23 cellular contexts compared by ENCODE assay signal in genomic region chr3:138684411-138684810, GRCh38.
DNase-seq lines count a peak whose midpoint lies in the region; ATAC-seq, FAIRE-seq and TF ChIP-seq lines count a peak whose summit lies in the region.
"Had no signal": no experiment of that assay in that cellular context is flagged by ENCODE, and none has a peak within 500 bp of the region (broad histone marks: within the 10 kb centered on the region; RNA-seq: fewer than 3 reads in every experiment).

No MANE protein-coding gene starts in this region.

- no peak overlapping the region for H3K4me2 ChIP-seq in endothelial cell of umbilical vein (ENCODE audit: insufficient read depth, low read length)
- H3K4me2 ChIP-seq: A549 had no signal

- intact Hi-C loops in A673 (cut with micrococcal nuclease; ENCODE audit: unreplicated experiment) = loop anchor here (2.0 kb wide), 1 partner anchor 52 kb away; no protein-coding TSS in a partner anchor
- intact Hi-C loops in Panc1 (cut with micrococcal nuclease; ENCODE audit: unreplicated experiment) = no loop called here
- intact Hi-C loops in endothelial cell of umbilical vein (cut with micrococcal nuclease) = no loop called here

- TF ChIP-seq POLR2A in endothelial cell of umbilical vein (IDR thresholded peaks at IDR 0.05; ENCODE audit: low read depth, low read length) = no peak

- TF ChIP-seq CTCF in A673 (conservative IDR thresholded peaks at IDR 0.05; ENCODE audit: low read depth, low read length) (no peak), Panc1 (IDR thresholded peaks at IDR 0.05) (no peak), endothelial cell of umbilical vein (IDR thresholded peaks at IDR 0.05; ENCODE audit: extremely low read depth in 1 of 2, insufficient read depth in 1 of 2, low read depth in 1 of 2, low read length in 2 of 2) (no peak)

- FAIRE-seq in endothelial cell of umbilical vein (lab: Jason Lieb, UNC) = no peak
- FAIRE-seq: A549, GM19239, H1, HepG2, K562 had no signal

- POLR2A ChIA-PET in A673 (lab: Charles Lee; ENCODE audit: low non-redundant PET) = no interaction called here
- POLR2A ChIA-PET in Panc1 (lab: Charles Lee) = no interaction called here
- POLR2A ChIA-PET in endothelial cell of umbilical vein (lab: Charles Lee) = no interaction called here

- H3K4me1 ChIP-seq in A673 (ENCODE audit: insufficient read depth, low read length, poor library complexity, severe bottlenecking) (peaks cover 47% of the 10 kb centered on the region), Panc1 (ENCODE audit: control insufficient read depth, insufficient read depth, low read length) (peaks cover 40% of the 10 kb centered on the region), endothelial cell of umbilical vein (ENCODE audit: control insufficient read depth, extremely low read depth, insufficient read depth, low read length) (peaks cover 4% of the 10 kb centered on the region)
- H3K4me1 ChIP-seq: BE2C, Peyer's patch, SJSA1 had no signal

- CTCF ChIA-PET in A673 (lab: Charles Lee) (no interaction called here), Panc1 (lab: Charles Lee) (no interaction called here), endothelial cell of umbilical vein (lab: Charles Lee) (interaction anchor here (0.9 kb wide), 1 partner anchor 239 kb away, joined by 3 read pairs; no protein-coding TSS in a partner anchor)

- H3K9me3 ChIP-seq in A673 (ENCODE audit: low read depth, low read length, poor library complexity, severe bottlenecking) (no peaks in the 10 kb centered on the region), Panc1 (ENCODE audit: control insufficient read depth, insufficient read depth, low read depth, low read length) (no peaks in the 10 kb centered on the region), endothelial cell of umbilical vein (replicated peaks; ENCODE audit: control insufficient read depth, insufficient read depth, low read length) (no peaks in the 10 kb centered on the region)
- H3K9me3 ChIP-seq: A549, BE2C, Peyer's patch, SJSA1 had no signal

- H3K27me3 ChIP-seq in A673 (replicated peaks; ENCODE audit: insufficient read depth, low read depth, low read length, poor library complexity) = no peaks in the 10 kb centered on the region
- H3K27me3 ChIP-seq in Panc1 (ENCODE audit: control insufficient read depth, insufficient read depth, low read length) = no peaks in the 10 kb centered on the region
- H3K27me3 ChIP-seq in endothelial cell of umbilical vein (ENCODE audit: control insufficient read depth in 2 of 2, insufficient read depth in 2 of 2, low read length in 2 of 2) = no peaks in the 10 kb centered on the region
- H3K27me3 ChIP-seq: BE2C, Peyer's patch, SJSA1 had no signal

- dilution Hi-C loops in endothelial cell of umbilical vein (cut with MboI; ENCODE audit: extremely low pct_ligation_motif_present, low sequenced_read_pairs) = no loop called here

- H2AFZ ChIP-seq in endothelial cell of umbilical vein (ENCODE audit: low read depth, low read length) = no peak overlapping the region

- no peak for ATAC-seq in Panc1
- no peak for ATAC-seq in GM21717 (IDR thresholded peaks at IDR 0.05; ENCODE audit: unreplicated experiment)
- ATAC-seq: A549, HCT116, HepG2, K562 had no signal

- H3K9ac ChIP-seq in endothelial cell of umbilical vein (replicated peaks; ENCODE audit: extremely low read depth, insufficient read depth, low read length) = no peak overlapping the region

- no peaks in the 10 kb centered on the region for H3K79me2 ChIP-seq in endothelial cell of umbilical vein (ENCODE audit: control insufficient read depth, insufficient read depth, low read length)

- H3K27ac ChIP-seq in A673 (ENCODE audit: low read depth, low read length, poor library complexity, severe bottlenecking) (no peak overlapping the region), Panc1 (ENCODE audit: low read length) (peak overlapping the region; percentile 48; the same call in 1 of the 2 replicates), endothelial cell of umbilical vein (ENCODE audit: insufficient read depth, low read depth, low read length) (no peak overlapping the region)
- H3K27ac ChIP-seq: A549, Peyer's patch, SJSA1 had no signal

- H3K36me3 ChIP-seq in A673 (ENCODE audit: insufficient read depth, low read length, poor library complexity, severe bottlenecking) (no peaks in the 10 kb centered on the region), Panc1 (ENCODE audit: control insufficient read depth, insufficient read depth, low read length) (peaks cover 4% of the 10 kb centered on the region), endothelial cell of umbilical vein (ENCODE audit: control insufficient read depth in 2 of 2, extremely low read depth in 1 of 2, insufficient read depth in 2 of 2, low read length in 2 of 2) (no peaks in the 10 kb centered on the region)
- H3K36me3 ChIP-seq: BE2C had no signal

- no peaks in the 10 kb centered on the region for H4K20me1 ChIP-seq in endothelial cell of umbilical vein (replicated peaks; ENCODE audit: control insufficient read depth, extremely low read depth, insufficient read depth, low read length)

- H3K9me1 ChIP-seq in endothelial cell of umbilical vein (replicated peaks; ENCODE audit: control insufficient read depth, extremely low read depth, insufficient read depth, low read length) = no peaks in the 10 kb centered on the region

- DNase-seq in A673 (ENCODE audit: low spot score) (peak; percentile 11), DMS 273 (lab: John Stamatoyannopoulos, UW; ENCODE audit: unreplicated experiment) (peak; percentile 94), Panc1 (ENCODE audit: low read depth, low spot score) (no peak), endothelial cell of umbilical vein (ENCODE audit: low read depth, low spot score) (peak; percentile 49), DMS53 (lab: John Stamatoyannopoulos, UW) (no peak), NCI-H187 (lab: John Stamatoyannopoulos, UW) (no peak)
- DNase-seq: BE2C; CD4-positive, alpha-beta T cell; COR-L47; DMS153; NCI-H1092; NCI-H1436; NCI-H1930; NCI-H510A; Peyer's patch had no signal

- no TSS peak for BruUV-seq in A673 (replicated peaks; lab: Mats Ljungman, UMichigan)
- no TSS peak for BruUV-seq in Panc1 (replicated peaks; lab: Mats Ljungman, UMichigan)
- no TSS peak for BruUV-seq in endothelial cell of umbilical vein (replicated peaks; lab: Mats Ljungman, UMichigan)

- no peak overlapping the region for H3K4me3 ChIP-seq in A673 (ENCODE audit: low read depth, low read length, poor library complexity, severe bottlenecking)
- H3K4me3 ChIP-seq in Panc1 (ENCODE audit: low read depth in 2 of 2, low read length in 2 of 2) = no peak overlapping the region
- H3K4me3 ChIP-seq in endothelial cell of umbilical vein (replicated peaks in 1 of 3; ENCODE audit: insufficient read depth in 1 of 3, low read depth in 1 of 3, low read length in 3 of 3) = no peak overlapping the region
- H3K4me3 ChIP-seq: A549, K562, Peyer's patch, SJSA1 had no signal

- in situ Hi-C loops in Panc1 (cut with HindIII; ENCODE audit: low pct_unique_long_range_greater_than_20kb, low sequenced_read_pairs) = no loop called here

TF ChIP-seq in endothelial cell of umbilical vein, 7 proteins besides CTCF, POLR2A, EP300 and RAD21:
- TF ChIP-seq POLR2AphosphoS5 (IDR thresholded peaks at IDR 0.05; ENCODE audit: insufficient read depth, low read depth, low read length) = no peak

Comparison
In these comparisons a context has a peak if more than half of its experiments do, and no peak if none do; other contexts are left out.
1. DNase-seq: peak in A673 (single experiment), DMS 273 (single experiment) and endothelial cell of umbilical vein (single experiment); none in Panc1 (single experiment), DMS53 (single experiment) and NCI-H187 (0 of 2).